1 cellular context compared by ENCODE assay signal in genomic region chr2:164737612-164738081, GRCh38.
TF ChIP-seq lines count a peak whose summit lies in the region.

No MANE protein-coding gene starts in this region.

TF ChIP-seq in SK-N-SH treated with all-trans-retinoic acid at 6 μM for 48 hours, 23 proteins besides CTCF, POLR2A, EP300 and RAD21 (continued from another document):
- no peak for TF ChIP-seq TSHZ2 (CRISPR knock-in tag; IDR thresholded peaks at IDR 0.05)
